ENCODE assay signal across 10 cellular contexts in genomic region chr2:45889620-45890019, GRCh38.
DNase-seq lines count a peak whose midpoint lies in the region; ATAC-seq, FAIRE-seq and TF ChIP-seq lines count a peak whose summit lies in the region.
"Had no signal": no experiment of that assay in that cellular context is flagged by ENCODE, and none has a peak within 500 bp of the region (broad histone marks: within the 10 kb centered on the region; RNA-seq: fewer than 3 reads in every experiment).

No MANE protein-coding gene starts in this region.

- H3K27me3 Mint-ChIP-seq in activated naive CD8-positive, alpha-beta T cell, result no peaks in the 10 kb centered on the region
- no peaks in the 10 kb centered on the region for H3K27me3 Mint-ChIP-seq in activated naive CD8-positive, alpha-beta T cell treated with anti-CD3 and anti-CD28 coated beads for 36 hours

- H3K27ac ChIP-seq in GM12878 (ENCODE audit: control insufficient read depth, insufficient read depth) (peak overlapping the region; percentile 85), tibial nerve (peak overlapping the region in 3 of 4 donors; percentile 31 to 47 (median 41)), foreskin keratinocyte (no peak overlapping the region)

- POLR2A ChIA-PET in GM12878 (lab: Charles Lee), result interaction anchor here (0.5 to 3.6 kb wide), 28 partner anchors 9 to 239 kb away, joined by 3 to 23 read pairs (median 5); no protein-coding TSS in a partner anchor

- SMC1A ChIA-PET in GM12878 (lab: Charles Lee; ENCODE audit: uncharacterized antibody, unreplicated experiment), result interaction anchor here (0.6 to 11.4 kb wide), 35 partner anchors 9 to 714 kb away, joined by 3 to 224 read pairs (median 7); no protein-coding TSS in a partner anchor

- peaks cover 4% of the 10 kb centered on the region; the same call in 1 of the 2 replicates for H3K79me2 ChIP-seq in GM12878 (ENCODE audit: control insufficient read depth, insufficient read depth, low read length)

- H2AFZ ChIP-seq in GM12878 (ENCODE audit: control insufficient read depth, low read depth, low read length), result no peak overlapping the region

- H4K20me1 ChIP-seq in GM12878 (ENCODE audit: control insufficient read depth, insufficient read depth), result no peaks in the 10 kb centered on the region

- peak overlapping the region; percentile 43; the same call in 1 of the 2 replicates for H3K4me3 ChIP-seq in GM12878
- no peak overlapping the region for H3K4me3 ChIP-seq in tibial nerve
- H3K4me3 ChIP-seq: heart right ventricle had no signal

- H3K27ac Mint-ChIP-seq in activated naive CD8-positive, alpha-beta T cell, result no peak overlapping the region
- H3K27ac Mint-ChIP-seq in activated naive CD8-positive, alpha-beta T cell treated with anti-CD3 and anti-CD28 coated beads for 36 hours, result no peak overlapping the region

- WGBS in GM12878 (ENCODE audit: insufficient coverage, insufficient replicate concordance, low lambda C conversion rate, missing lambda C conversion rate), result 40% methylated on average over 4 of the region's 4 CpGs
- WGBS in tibial nerve, 2 donors, result 33 to 37% methylated on average over 4 of the region's 4 CpGs

- H3K36me3 ChIP-seq in GM12878 (ENCODE audit: control insufficient read depth in 2 of 2, insufficient read depth in 2 of 2, low read length in 1 of 2) (no peaks in the 10 kb centered on the region), tibial nerve (no peaks in the 10 kb centered on the region)
- H3K36me3 ChIP-seq: heart right ventricle had no signal

- TF ChIP-seq POLR2A in GM12878 (IDR thresholded peaks at IDR 0.05; ENCODE audit: low read depth, low read length), result no peak
- no peak for TF ChIP-seq POLR2A in tibial nerve (IDR thresholded peaks at IDR 0.05)

- TF ChIP-seq RAD21 in GM12878 (IDR thresholded peaks at IDR 0.05; ENCODE audit: insufficient read depth, low read depth, low read length), result peak; percentile 21; the same call in 1 of the 2 replicates

- H3K9me3 ChIP-seq in GM12878 (replicated peaks; ENCODE audit: control insufficient read depth, insufficient read depth, low read length) (no peaks in the 10 kb centered on the region; the same call in 2 of the 3 replicates), tibial nerve (no peaks in the 10 kb centered on the region)
- H3K9me3 ChIP-seq: heart right ventricle had no signal

- no peaks in the 10 kb centered on the region for H3K9me3 Mint-ChIP-seq in activated naive CD8-positive, alpha-beta T cell (ENCODE audit: low read depth)
- no peaks in the 10 kb centered on the region for H3K9me3 Mint-ChIP-seq in activated naive CD8-positive, alpha-beta T cell treated with anti-CD3 and anti-CD28 coated beads for 36 hours

- CTCF ChIA-PET in GM12878 (lab: Yijun Ruan, JAX), result interaction anchor here (0.6 to 5.2 kb wide), 24 partner anchors 9 to 240 kb away, joined by 3 to 48 read pairs (median 4); no protein-coding TSS in a partner anchor

- TF ChIP-seq CTCF in GM12878 (IDR thresholded peaks at IDR 0.05 in 2 of 3, conservative IDR thresholded peaks at IDR 0.05 in 1 of 3; ENCODE audit: control insufficient read depth in 2 of 3, extremely low read depth in 1 of 3, insufficient read depth in 1 of 3, low read depth in 3 of 3, low read length in 3 of 3) (no peak), tibial nerve (IDR thresholded peaks at IDR 0.05) (no peak), foreskin keratinocyte (conservative IDR thresholded peaks at IDR 0.05) (no peak)

- peaks cover 56% of the 10 kb centered on the region for H3K4me1 ChIP-seq in GM12878 (ENCODE audit: control insufficient read depth, insufficient read depth, low read length)
- H3K4me1 ChIP-seq in tibial nerve, result peaks cover 0 to 86% (median 47%) of the 10 kb centered on the region in 4 donors
- no peaks in the 10 kb centered on the region for H3K4me1 ChIP-seq in foreskin keratinocyte

- DNase-seq in activated naive CD8-positive, alpha-beta T cell treated with anti-CD3 and anti-CD28 coated beads for 36 hours, result no peak
- DNase-seq in GM12878 (ENCODE audit: low read depth, low spot score) (no peak), tibial nerve (ENCODE audit: low spot score in 2 of 2) (no peak), foreskin keratinocyte (no peak), kidney tubule cell (ENCODE audit: low spot score) (no peak)
- DNase-seq: activated CD8-positive, alpha-beta memory T cell treated with anti-CD3 and anti-CD28 coated beads, Interleukin-2, amount 50 U/mL, for 4 hours had no signal

- intact Hi-C loops in GM12878 (cut with micrococcal nuclease; ENCODE audit: unreplicated experiment), result loop anchor here (2.0 kb wide), 3 partner anchors 23 to 47 kb away; no protein-coding TSS in a partner anchor

- ATAC-seq in HG02798 (IDR thresholded peaks at IDR 0.05; ENCODE audit: poor library complexity, unreplicated experiment), result peak; percentile 65
- peak; percentile 72 for ATAC-seq in GM12878
- no peak for ATAC-seq in foreskin keratinocyte
- ATAC-seq in GM21526 (IDR thresholded peaks at IDR 0.05; ENCODE audit: low FRiP score, unreplicated experiment), result no peak

- no peaks in the 10 kb centered on the region for H3K36me3 Mint-ChIP-seq in activated naive CD8-positive, alpha-beta T cell
- H3K36me3 Mint-ChIP-seq in activated naive CD8-positive, alpha-beta T cell treated with anti-CD3 and anti-CD28 coated beads for 36 hours, result no peaks in the 10 kb centered on the region

- RAD21 ChIA-PET in GM12878 (lab: Charles Lee; ENCODE audit: unreplicated experiment), result interaction anchor here (0.8 to 6.3 kb wide), 34 partner anchors 8 to 240 kb away, joined by 3 to 100 read pairs (median 6); partner anchors contain the start of gene PRKCE

- BruUV-seq in GM12878 (replicated peaks; lab: Mats Ljungman, UMichigan), result no TSS peak

- peak overlapping the region; percentile 89 for H3K4me2 ChIP-seq in GM12878 (ENCODE audit: control insufficient read depth, insufficient read depth)

- in situ Hi-C loops in GM12878 (cut with MboI), result no loop called here

- H3K9ac ChIP-seq in GM12878 (ENCODE audit: control insufficient read depth, insufficient read depth, low read length), result peak overlapping the region; percentile 41

- peaks cover 44% of the 10 kb centered on the region for H3K4me1 Mint-ChIP-seq in activated naive CD8-positive, alpha-beta T cell (ENCODE audit: low read depth)
- peaks cover 34% of the 10 kb centered on the region for H3K4me1 Mint-ChIP-seq in activated naive CD8-positive, alpha-beta T cell treated with anti-CD3 and anti-CD28 coated beads for 36 hours

- no peaks in the 10 kb centered on the region for H3K27me3 ChIP-seq in GM12878 (replicated peaks in 1 of 2; ENCODE audit: control insufficient read depth in 2 of 2, insufficient read depth in 2 of 2, low read length in 1 of 2)
- H3K27me3 ChIP-seq in tibial nerve, result no peaks in the 10 kb centered on the region
- peaks cover 3% of the 10 kb centered on the region for H3K27me3 ChIP-seq in foreskin keratinocyte
- H3K27me3 ChIP-seq: heart right ventricle had no signal

- TF ChIP-seq EP300 in GM12878 (IDR thresholded peaks at IDR 0.05; ENCODE audit: borderline replicate concordance in 1 of 2, control insufficient read depth in 1 of 2, low read depth in 2 of 2, low read length in 2 of 2) (no peak), tibial nerve (IDR thresholded peaks at IDR 0.05) (no peak)

- H3K4me3 Mint-ChIP-seq in activated naive CD8-positive, alpha-beta T cell, result peak overlapping the region; percentile 9
- no peak overlapping the region for H3K4me3 Mint-ChIP-seq in activated naive CD8-positive, alpha-beta T cell treated with anti-CD3 and anti-CD28 coated beads for 36 hours

- no peak for FAIRE-seq in GM12878 (lab: Jason Lieb, UNC)

TF ChIP-seq in GM12878, 131 proteins besides CTCF, POLR2A, EP300 and RAD21 (continues in another document):
- TF ChIP-seq RUNX3 (IDR thresholded peaks at IDR 0.05; ENCODE audit: low read length) (peak; percentile 91), RAD51 (IDR thresholded peaks at IDR 0.05) (no peak), TBL1XR1 (IDR thresholded peaks at IDR 0.05; ENCODE audit: low read depth, low read length) (no peak), MEF2A (IDR thresholded peaks at IDR 0.05; ENCODE audit: insufficient read depth, low read depth, low read length) (0 out of 2 replicates have a peak, but pooled peaks have one; percentile 4), FOXM1 (IDR thresholded peaks at IDR 0.05; ENCODE audit: low read depth, low read length) (peak; percentile 58), GATAD2B (conservative IDR thresholded peaks at IDR 0.05; ENCODE audit: low read depth) (no peak)
- TF ChIP-seq, protein P1, sequence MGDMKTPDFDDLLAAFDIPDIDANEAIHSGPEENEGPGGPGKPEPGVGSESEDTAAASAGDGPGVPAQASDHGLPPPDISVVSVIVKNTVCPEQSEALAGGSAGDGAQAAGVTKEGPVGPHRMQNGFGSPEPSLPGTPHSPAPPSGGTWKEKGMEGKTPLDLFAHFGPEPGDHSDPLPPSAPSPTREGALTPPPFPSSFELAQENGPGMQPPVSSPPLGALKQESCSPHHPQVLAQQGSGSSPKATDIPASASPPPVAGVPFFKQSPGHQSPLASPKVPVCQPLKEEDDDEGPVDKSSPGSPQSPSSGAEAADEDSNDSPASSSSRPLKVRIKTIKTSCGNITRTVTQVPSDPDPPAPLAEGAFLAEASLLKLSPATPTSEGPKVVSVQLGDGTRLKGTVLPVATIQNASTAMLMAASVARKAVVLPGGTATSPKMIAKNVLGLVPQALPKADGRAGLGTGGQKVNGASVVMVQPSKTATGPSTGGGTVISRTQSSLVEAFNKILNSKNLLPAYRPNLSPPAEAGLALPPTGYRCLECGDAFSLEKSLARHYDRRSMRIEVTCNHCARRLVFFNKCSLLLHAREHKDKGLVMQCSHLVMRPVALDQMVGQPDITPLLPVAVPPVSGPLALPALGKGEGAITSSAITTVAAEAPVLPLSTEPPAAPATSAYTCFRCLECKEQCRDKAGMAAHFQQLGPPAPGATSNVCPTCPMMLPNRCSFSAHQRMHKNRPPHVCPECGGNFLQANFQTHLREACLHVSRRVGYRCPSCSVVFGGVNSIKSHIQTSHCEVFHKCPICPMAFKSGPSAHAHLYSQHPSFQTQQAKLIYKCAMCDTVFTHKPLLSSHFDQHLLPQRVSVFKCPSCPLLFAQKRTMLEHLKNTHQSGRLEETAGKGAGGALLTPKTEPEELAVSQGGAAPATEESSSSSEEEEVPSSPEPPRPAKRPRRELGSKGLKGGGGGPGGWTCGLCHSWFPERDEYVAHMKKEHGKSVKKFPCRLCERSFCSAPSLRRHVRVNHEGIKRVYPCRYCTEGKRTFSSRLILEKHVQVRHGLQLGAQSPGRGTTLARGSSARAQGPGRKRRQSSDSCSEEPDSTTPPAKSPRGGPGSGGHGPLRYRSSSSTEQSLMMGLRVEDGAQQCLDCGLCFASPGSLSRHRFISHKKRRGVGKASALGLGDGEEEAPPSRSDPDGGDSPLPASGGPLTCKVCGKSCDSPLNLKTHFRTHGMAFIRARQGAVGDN (IDR thresholded peaks at IDR 0.05), result peak; percentile 29; the same call in 1 of the 2 replicates

Comparison
In these comparisons a context has a peak if more than half of its experiments do, and no peak if none do; other contexts are left out.
1. ATAC-seq: peak in HG02798 (single experiment) and GM12878 (single experiment); none in foreskin keratinocyte (single experiment) and GM21526 (single experiment).